23 cellular contexts compared by ENCODE assay signal in genomic region chr21:15564907-15565306, GRCh38.
"Had no signal": no experiment of that assay in that cellular context is flagged by ENCODE, and none has a peak within 500 bp of the region (broad histone marks: within the 10 kb centered on the region; RNA-seq: fewer than 3 reads in every experiment).

No MANE protein-coding gene starts in this region.

- DNase-seq: activated CD4-positive, alpha-beta T cell treated with anti-CD3 and anti-CD28 coated beads, Interleukin-2, amount 50 U/mL, for 4 hours; activated effector memory CD4-positive, alpha-beta T cell treated with anti-CD3 and anti-CD28 coated beads, Interleukin-2, amount 50 U/mL, for 16 hours; activated naive CD4-positive, alpha-beta T cell treated with anti-CD3 and anti-CD28 coated beads, Interleukin-2, amount 50 U/mL, for 16 hours; activated T-cell treated with anti-CD3 and anti-CD28 coated beads, Interleukin-2, amount 50 U/mL, for 72 hours; dermis blood vessel endothelial cell; effector memory CD4-positive, alpha-beta T cell; kidney; left ventricle myocardium inferior; mesenchymal stem cell; nucleus accumbens; posterior cingulate gyrus; retina; stimulated activated CD4-positive, alpha-beta T cell treated with anti-CD3 and anti-CD28 coated beads, Interleukin-15, amount 100 ng/mL, for 24 hours; stimulated activated CD4-positive, alpha-beta T cell treated with anti-CD3 and anti-CD28 coated beads, Interleukin-2, amount 100 ng/mL, for 48 hours; stimulated activated naive CD8-positive, alpha-beta T cell treated with anti-CD3 and anti-CD28 coated beads, Interleukin-15, amount 100 ng/mL, for 72 hours; SW 1271; T-helper 2 cell; transverse colon; WERI-Rb-1 had no signal

- H3K4me3 ChIP-seq: left ventricle myocardium inferior, suprapubic skin, transverse colon had no signal

- H3K27ac ChIP-seq: epithelial cell of prostate, left ventricle myocardium inferior, suprapubic skin, transverse colon, WERI-Rb-1 had no signal

- H3K4me1 ChIP-seq: left ventricle myocardium inferior, suprapubic skin, transverse colon had no signal

- H3K36me3 ChIP-seq: left ventricle myocardium inferior, suprapubic skin, transverse colon, WERI-Rb-1 had no signal

- ATAC-seq: activated T-cell treated with anti-CD3 and anti-CD28 coated beads, Interleukin-2, amount 50 U/mL, for 72 hours; stimulated activated naive CD8-positive, alpha-beta T cell treated with anti-CD3 and anti-CD28 coated beads, Interleukin-15, amount 100 ng/mL, for 72 hours had no signal

- H3K27me3 ChIP-seq: suprapubic skin, transverse colon had no signal

- FAIRE-seq: astrocyte, frontal cortex, kidney had no signal

- H3K9me3 ChIP-seq: suprapubic skin, transverse colon had no signal
